2 cellular contexts compared by ENCODE assay signal in genomic region chr5:78602400-78602799, GRCh38.
TF ChIP-seq lines count a peak whose summit lies in the region.

No MANE protein-coding gene starts in this region.

TF ChIP-seq in SK-N-SH, 30 proteins besides CTCF, POLR2A, EP300 and RAD21 (continued from another document):
- TF ChIP-seq IRF3 (IDR thresholded peaks at IDR 0.05; ENCODE audit: low read depth, low read length) (no peak), TCF12 (IDR thresholded peaks at IDR 0.05) (no peak), TEAD4 (IDR thresholded peaks at IDR 0.05; ENCODE audit: borderline replicate concordance, insufficient read depth) (no peak), SIN3A (IDR thresholded peaks at IDR 0.05; ENCODE audit: borderline replicate concordance, low read depth, low read length) (no peak)
- TF ChIP-seq, protein P1, sequence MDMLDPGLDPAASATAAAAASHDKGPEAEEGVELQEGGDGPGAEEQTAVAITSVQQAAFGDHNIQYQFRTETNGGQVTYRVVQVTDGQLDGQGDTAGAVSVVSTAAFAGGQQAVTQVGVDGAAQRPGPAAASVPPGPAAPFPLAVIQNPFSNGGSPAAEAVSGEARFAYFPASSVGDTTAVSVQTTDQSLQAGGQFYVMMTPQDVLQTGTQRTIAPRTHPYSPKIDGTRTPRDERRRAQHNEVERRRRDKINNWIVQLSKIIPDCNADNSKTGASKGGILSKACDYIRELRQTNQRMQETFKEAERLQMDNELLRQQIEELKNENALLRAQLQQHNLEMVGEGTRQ (IDR thresholded peaks at IDR 0.05; ENCODE audit: borderline replicate concordance, low read depth, low read length), result no peak
- TF ChIP-seq, protein P2, sequence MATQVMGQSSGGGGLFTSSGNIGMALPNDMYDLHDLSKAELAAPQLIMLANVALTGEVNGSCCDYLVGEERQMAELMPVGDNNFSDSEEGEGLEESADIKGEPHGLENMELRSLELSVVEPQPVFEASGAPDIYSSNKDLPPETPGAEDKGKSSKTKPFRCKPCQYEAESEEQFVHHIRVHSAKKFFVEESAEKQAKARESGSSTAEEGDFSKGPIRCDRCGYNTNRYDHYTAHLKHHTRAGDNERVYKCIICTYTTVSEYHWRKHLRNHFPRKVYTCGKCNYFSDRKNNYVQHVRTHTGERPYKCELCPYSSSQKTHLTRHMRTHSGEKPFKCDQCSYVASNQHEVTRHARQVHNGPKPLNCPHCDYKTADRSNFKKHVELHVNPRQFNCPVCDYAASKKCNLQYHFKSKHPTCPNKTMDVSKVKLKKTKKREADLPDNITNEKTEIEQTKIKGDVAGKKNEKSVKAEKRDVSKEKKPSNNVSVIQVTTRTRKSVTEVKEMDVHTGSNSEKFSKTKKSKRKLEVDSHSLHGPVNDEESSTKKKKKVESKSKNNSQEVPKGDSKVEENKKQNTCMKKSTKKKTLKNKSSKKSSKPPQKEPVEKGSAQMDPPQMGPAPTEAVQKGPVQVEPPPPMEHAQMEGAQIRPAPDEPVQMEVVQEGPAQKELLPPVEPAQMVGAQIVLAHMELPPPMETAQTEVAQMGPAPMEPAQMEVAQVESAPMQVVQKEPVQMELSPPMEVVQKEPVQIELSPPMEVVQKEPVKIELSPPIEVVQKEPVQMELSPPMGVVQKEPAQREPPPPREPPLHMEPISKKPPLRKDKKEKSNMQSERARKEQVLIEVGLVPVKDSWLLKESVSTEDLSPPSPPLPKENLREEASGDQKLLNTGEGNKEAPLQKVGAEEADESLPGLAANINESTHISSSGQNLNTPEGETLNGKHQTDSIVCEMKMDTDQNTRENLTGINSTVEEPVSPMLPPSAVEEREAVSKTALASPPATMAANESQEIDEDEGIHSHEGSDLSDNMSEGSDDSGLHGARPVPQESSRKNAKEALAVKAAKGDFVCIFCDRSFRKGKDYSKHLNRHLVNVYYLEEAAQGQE (IDR thresholded peaks at IDR 0.05; ENCODE audit: low read depth, low read length), result no peak

TF ChIP-seq in SK-N-SH treated with all-trans-retinoic acid at 6 μM for 48 hours, 23 proteins besides CTCF, POLR2A, EP300 and RAD21 (continued from another document):
- TF ChIP-seq ZNF70 (CRISPR knock-in tag; IDR thresholded peaks at IDR 0.05) (no peak), ZC3H10 (CRISPR knock-in tag; IDR thresholded peaks at IDR 0.05) (no peak), TOX (CRISPR knock-in tag; IDR thresholded peaks at IDR 0.05; ENCODE audit: borderline replicate concordance) (no peak), PPARA (CRISPR knock-in tag; IDR thresholded peaks at IDR 0.05; ENCODE audit: borderline replicate concordance) (no peak), ZFP3 (CRISPR knock-in tag; IDR thresholded peaks at IDR 0.05) (no peak), BACH2 (CRISPR knock-in tag; IDR thresholded peaks at IDR 0.05; ENCODE audit: borderline replicate concordance) (no peak), ISL1 (CRISPR knock-in tag; IDR thresholded peaks at IDR 0.05) (no peak), ZNF8 (CRISPR knock-in tag; IDR thresholded peaks at IDR 0.05) (no peak), ARNTL (CRISPR knock-in tag; IDR thresholded peaks at IDR 0.05; ENCODE audit: borderline replicate concordance, low read depth) (no peak), TCF4 (CRISPR knock-in tag; IDR thresholded peaks at IDR 0.05; ENCODE audit: borderline replicate concordance) (no peak)
- TF ChIP-seq, protein P3, sequence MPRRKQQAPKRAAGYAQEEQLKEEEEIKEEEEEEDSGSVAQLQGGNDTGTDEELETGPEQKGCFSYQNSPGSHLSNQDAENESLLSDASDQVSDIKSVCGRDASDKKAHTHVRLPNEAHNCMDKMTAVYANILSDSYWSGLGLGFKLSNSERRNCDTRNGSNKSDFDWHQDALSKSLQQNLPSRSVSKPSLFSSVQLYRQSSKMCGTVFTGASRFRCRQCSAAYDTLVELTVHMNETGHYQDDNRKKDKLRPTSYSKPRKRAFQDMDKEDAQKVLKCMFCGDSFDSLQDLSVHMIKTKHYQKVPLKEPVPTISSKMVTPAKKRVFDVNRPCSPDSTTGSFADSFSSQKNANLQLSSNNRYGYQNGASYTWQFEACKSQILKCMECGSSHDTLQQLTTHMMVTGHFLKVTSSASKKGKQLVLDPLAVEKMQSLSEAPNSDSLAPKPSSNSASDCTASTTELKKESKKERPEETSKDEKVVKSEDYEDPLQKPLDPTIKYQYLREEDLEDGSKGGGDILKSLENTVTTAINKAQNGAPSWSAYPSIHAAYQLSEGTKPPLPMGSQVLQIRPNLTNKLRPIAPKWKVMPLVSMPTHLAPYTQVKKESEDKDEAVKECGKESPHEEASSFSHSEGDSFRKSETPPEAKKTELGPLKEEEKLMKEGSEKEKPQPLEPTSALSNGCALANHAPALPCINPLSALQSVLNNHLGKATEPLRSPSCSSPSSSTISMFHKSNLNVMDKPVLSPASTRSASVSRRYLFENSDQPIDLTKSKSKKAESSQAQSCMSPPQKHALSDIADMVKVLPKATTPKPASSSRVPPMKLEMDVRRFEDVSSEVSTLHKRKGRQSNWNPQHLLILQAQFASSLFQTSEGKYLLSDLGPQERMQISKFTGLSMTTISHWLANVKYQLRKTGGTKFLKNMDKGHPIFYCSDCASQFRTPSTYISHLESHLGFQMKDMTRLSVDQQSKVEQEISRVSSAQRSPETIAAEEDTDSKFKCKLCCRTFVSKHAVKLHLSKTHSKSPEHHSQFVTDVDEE (CRISPR knock-in tag; IDR thresholded peaks at IDR 0.05), result no peak
- TF ChIP-seq, protein P4, sequence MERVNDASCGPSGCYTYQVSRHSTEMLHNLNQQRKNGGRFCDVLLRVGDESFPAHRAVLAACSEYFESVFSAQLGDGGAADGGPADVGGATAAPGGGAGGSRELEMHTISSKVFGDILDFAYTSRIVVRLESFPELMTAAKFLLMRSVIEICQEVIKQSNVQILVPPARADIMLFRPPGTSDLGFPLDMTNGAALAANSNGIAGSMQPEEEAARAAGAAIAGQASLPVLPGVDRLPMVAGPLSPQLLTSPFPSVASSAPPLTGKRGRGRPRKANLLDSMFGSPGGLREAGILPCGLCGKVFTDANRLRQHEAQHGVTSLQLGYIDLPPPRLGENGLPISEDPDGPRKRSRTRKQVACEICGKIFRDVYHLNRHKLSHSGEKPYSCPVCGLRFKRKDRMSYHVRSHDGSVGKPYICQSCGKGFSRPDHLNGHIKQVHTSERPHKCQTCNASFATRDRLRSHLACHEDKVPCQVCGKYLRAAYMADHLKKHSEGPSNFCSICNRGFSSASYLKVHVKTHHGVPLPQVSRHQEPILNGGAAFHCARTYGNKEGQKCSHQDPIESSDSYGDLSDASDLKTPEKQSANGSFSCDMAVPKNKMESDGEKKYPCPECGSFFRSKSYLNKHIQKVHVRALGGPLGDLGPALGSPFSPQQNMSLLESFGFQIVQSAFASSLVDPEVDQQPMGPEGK (CRISPR knock-in tag; IDR thresholded peaks at IDR 0.05; ENCODE audit: borderline replicate concordance), result no peak
